In genomic region chr6:133132583-133132982, GRCh38 we compare ENCODE assay signal across 19 cellular contexts.
DNase-seq lines count a peak whose midpoint lies in the region; ATAC-seq and TF ChIP-seq lines count a peak whose summit lies in the region.
"Had no signal": no experiment of that assay in that cellular context is flagged by ENCODE, and none has a peak within 500 bp of the region (broad histone marks: within the 10 kb centered on the region; RNA-seq: fewer than 3 reads in every experiment).

No MANE protein-coding gene starts in this region.

- H3K4me3 Mint-ChIP-seq in GM23338, result no peak overlapping the region
- H3K4me3 Mint-ChIP-seq: activated T-cell treated with anti-CD3 and anti-CD28 coated beads, Interleukin-2, amount 50 U/mL, for 4 hours; CD14-positive monocyte; stimulated activated memory B cell treated with anti-CD40 and anti-IgM and Interleukin-4, amounts not matched to agents 10 μg/mL and 1 μg/mL and 100 μg/mL, for 72 hours had no signal

- H3K9me3 ChIP-seq in PC-9 (ENCODE audit: insufficient read depth, low read depth), result no peaks in the 10 kb centered on the region
- no peaks in the 10 kb centered on the region for H3K9me3 ChIP-seq in gastroesophageal sphincter
- no peaks in the 10 kb centered on the region for H3K9me3 ChIP-seq in neuronal stem cell (replicated peaks in 1 of 2; ENCODE audit: control insufficient read depth in 2 of 2, insufficient read depth in 1 of 2, low read depth in 1 of 2, low read length in 2 of 2)
- no peaks in the 10 kb centered on the region for H3K9me3 ChIP-seq in tibial artery

- H4K8ac ChIP-seq in neuronal stem cell (ENCODE audit: low read depth, low read length), result no peak overlapping the region

- 53 to 68% methylated on average over 9 of the region's 9 CpGs for WGBS in gastroesophageal sphincter (ENCODE audit: low coverage in 1 of 2), 2 donors
- WGBS in neuronal stem cell (ENCODE audit: extremely low coverage in 2 of 2, insufficient read length in 2 of 2, insufficient replicate concordance in 1 of 2), 2 donors, result no CpG with 5 or more reads among the region's 9 CpGs

- H3K4me3 ChIP-seq in GM23338 (no peak overlapping the region), PC-9 (no peak overlapping the region), gastroesophageal sphincter (no peak overlapping the region), neuronal stem cell (ENCODE audit: low read length in 2 of 2) (no peak overlapping the region), tibial artery (no peak overlapping the region)
- H3K4me3 ChIP-seq: GM23248 had no signal

- no peak for TF ChIP-seq EP300 in gastroesophageal sphincter (IDR thresholded peaks at IDR 0.05)

- no peak overlapping the region for H2BK120ac ChIP-seq in neuronal stem cell (ENCODE audit: low read depth, low read length)

- H3K23ac ChIP-seq in neuronal stem cell (ENCODE audit: low read depth, low read length, poor library complexity), result no peak overlapping the region

- H3F3A ChIP-seq in GM23338 (replicated peaks; ENCODE audit: low read depth) (no peaks in the 10 kb centered on the region), PC-9 (ENCODE audit: insufficient read depth, low read depth) (0 out of 2 replicates have a peak, but pooled peaks cover 3% of the 10 kb centered on the region)

- H3K4me2 ChIP-seq in GM23338 (no peak overlapping the region), PC-9 (no peak overlapping the region), neuronal stem cell (ENCODE audit: insufficient read depth, low read length, poor library complexity, severe bottlenecking) (no peak overlapping the region)

- no peak for TF ChIP-seq CTCF in GM23338 (conservative IDR thresholded peaks at IDR 0.05; ENCODE audit: low read depth in 2 of 2)
- no peak for TF ChIP-seq CTCF in PC-9 (conservative IDR thresholded peaks at IDR 0.05)
- TF ChIP-seq CTCF in gastroesophageal sphincter (IDR thresholded peaks at IDR 0.05), result no peak
- no peak for TF ChIP-seq CTCF in tibial artery (IDR thresholded peaks at IDR 0.05)

- H3K36me3 ChIP-seq in GM23338 (ENCODE audit: insufficient read depth) (no peaks in the 10 kb centered on the region), PC-9 (ENCODE audit: low read depth) (no peaks in the 10 kb centered on the region), gastroesophageal sphincter (no peaks in the 10 kb centered on the region), neuronal stem cell (replicated peaks in 1 of 2; ENCODE audit: control insufficient read depth in 2 of 2, insufficient read depth in 2 of 2, low read length in 2 of 2) (no peaks in the 10 kb centered on the region), tibial artery (no peaks in the 10 kb centered on the region)

- DNase-seq in GM23338 (ENCODE audit: low spot score) (peak; percentile 45), PC-9 (no peak), neuronal stem cell (ENCODE audit: low spot score) (no peak), tibial artery (no peak)
- no peak for DNase-seq in stimulated activated CD4-positive, alpha-beta T cell treated with anti-CD3 and anti-CD28 coated beads, Interleukin-4, amount 100 ng/mL, for 1 hour
- DNase-seq: activated naive CD4-positive, alpha-beta T cell treated with Interleukin-2 at 50 U/mL for 16 hours; activated T-cell treated with anti-CD3 and anti-CD28 coated beads, Interleukin-2, amount 50 U/mL, for 4 hours; amygdala; GM23248; KG1; left ventricle myocardium superior; occipital lobe had no signal

- intact Hi-C loops in PC-9 (cut with micrococcal nuclease; ENCODE audit: unreplicated experiment), result loop anchor here (5.0 kb wide), 1 partner anchor 110 kb away; the partner anchor contains the start of gene EYA4
- intact Hi-C loops in tibial artery (cut with DNase I; ENCODE audit: low total_unique reads), result no loop called here

- peaks cover 17% of the 10 kb centered on the region; the same call in 2 of the 3 replicates for H3K4me1 Mint-ChIP-seq in GM23338
- H3K4me1 Mint-ChIP-seq: CD14-positive monocyte; stimulated activated memory B cell treated with anti-CD40 and anti-IgM and Interleukin-4, amounts not matched to agents 10 μg/mL and 1 μg/mL and 100 μg/mL, for 72 hours had no signal

- H3K79me2 ChIP-seq in GM23338 (replicated peaks; ENCODE audit: insufficient read depth) (no peaks in the 10 kb centered on the region), PC-9 (ENCODE audit: low read depth) (no peaks in the 10 kb centered on the region)

- no peak overlapping the region for H2BK5ac ChIP-seq in neuronal stem cell (ENCODE audit: low read length)

- POLR2A ChIA-PET in PC-9 (lab: Charles Lee; ENCODE audit: unreplicated experiment), result no interaction called here

- H3K27ac ChIP-seq in GM23338 (ENCODE audit: low read depth), result no peak overlapping the region; the same call in 1 of the 2 replicates
- no peak overlapping the region for H3K27ac ChIP-seq in PC-9
- H3K27ac ChIP-seq in gastroesophageal sphincter, result peak overlapping the region in 3 of 4 donors; percentile 29 to 64 (median 52)
- no peak overlapping the region for H3K27ac ChIP-seq in neuronal stem cell (replicated peaks; ENCODE audit: low read length)
- no peak overlapping the region for H3K27ac ChIP-seq in tibial artery
- H3K27ac ChIP-seq: GM23248 had no signal

- H4K91ac ChIP-seq in neuronal stem cell (ENCODE audit: low read depth, low read length, poor library complexity), result no peak overlapping the region

- H2BK12ac ChIP-seq in neuronal stem cell (ENCODE audit: low read length), result no peak overlapping the region

- no peaks in the 10 kb centered on the region for H3K79me1 ChIP-seq in neuronal stem cell (ENCODE audit: low read depth, low read length)

- H3K36me3 Mint-ChIP-seq in GM23338 (ENCODE audit: low read depth), result no peaks in the 10 kb centered on the region
- H3K36me3 Mint-ChIP-seq: CD14-positive monocyte; stimulated activated memory B cell treated with anti-CD40 and anti-IgM and Interleukin-4, amounts not matched to agents 10 μg/mL and 1 μg/mL and 100 μg/mL, for 72 hours had no signal

- H4K20me1 ChIP-seq in GM23338 (replicated peaks; ENCODE audit: insufficient read depth) (no peaks in the 10 kb centered on the region), PC-9 (ENCODE audit: insufficient read depth) (no peaks in the 10 kb centered on the region)

- no peaks in the 10 kb centered on the region for H3K27me3 ChIP-seq in GM23338 (ENCODE audit: insufficient read depth)
- no peaks in the 10 kb centered on the region for H3K27me3 ChIP-seq in PC-9 (ENCODE audit: insufficient read depth, low read depth)
- H3K27me3 ChIP-seq in gastroesophageal sphincter, result no peaks in the 10 kb centered on the region
- no peaks in the 10 kb centered on the region for H3K27me3 ChIP-seq in neuronal stem cell (ENCODE audit: control insufficient read depth in 3 of 3, insufficient read depth in 3 of 3, low read depth in 1 of 3, low read length in 3 of 3)
- no peaks in the 10 kb centered on the region for H3K27me3 ChIP-seq in tibial artery

- H2BK15ac ChIP-seq in neuronal stem cell (ENCODE audit: low read length), result no peak overlapping the region

- H3K4me1 ChIP-seq in GM23338 (ENCODE audit: insufficient read depth) (no peaks in the 10 kb centered on the region; the same call in 1 of the 2 replicates), PC-9 (replicated peaks; ENCODE audit: insufficient read depth) (peaks cover 15% of the 10 kb centered on the region), gastroesophageal sphincter (peaks cover 0 to 41% (median 4%) of the 10 kb centered on the region in 3 donors), neuronal stem cell (ENCODE audit: control insufficient read depth in 2 of 2, insufficient read depth in 1 of 2, low read depth in 1 of 2, low read length in 2 of 2) (peaks cover 9 to 15% of the 10 kb centered on the region in 2 donors), tibial artery (no peaks in the 10 kb centered on the region)

- no peak overlapping the region for H3K27ac Mint-ChIP-seq in GM23338
- H3K27ac Mint-ChIP-seq: CD14-positive monocyte; stimulated activated memory B cell treated with anti-CD40 and anti-IgM and Interleukin-4, amounts not matched to agents 10 μg/mL and 1 μg/mL and 100 μg/mL, for 72 hours had no signal

- CTCF ChIA-PET in PC-9 (lab: Charles Lee), result no interaction called here

- H3K9me2 ChIP-seq in GM23338 (ENCODE audit: insufficient read depth) (no peaks in the 10 kb centered on the region), PC-9 (ENCODE audit: insufficient read depth) (no peaks in the 10 kb centered on the region)

- H2AFZ ChIP-seq in GM23338, result peak overlapping the region; percentile 65; the same call in 1 of the 2 replicates
- 0 out of 2 replicates have a peak overlapping the region, but pooled peaks have one; percentile 41 for H2AFZ ChIP-seq in PC-9
- H2AFZ ChIP-seq in neuronal stem cell (ENCODE audit: low read length), result peak overlapping the region; percentile 75
- H2AFZ ChIP-seq: GM23248 had no signal

- H3K9ac ChIP-seq in neuronal stem cell (ENCODE audit: low read depth, low read length, poor library complexity), result no peak overlapping the region
- H3K9ac ChIP-seq: GM23248 had no signal

- H3K18ac ChIP-seq in neuronal stem cell (ENCODE audit: low read length), result no peak overlapping the region

- H3K27me3 Mint-ChIP-seq in GM23338 (ENCODE audit: insufficient read depth, low read depth, poor library complexity), result no peaks in the 10 kb centered on the region
- H3K27me3 Mint-ChIP-seq: stimulated activated memory B cell treated with anti-CD40 and anti-IgM and Interleukin-4, amounts not matched to agents 10 μg/mL and 1 μg/mL and 100 μg/mL, for 72 hours had no signal

- H2AK5ac ChIP-seq in neuronal stem cell (ENCODE audit: low read depth, low read length), result no peak overlapping the region

- H3K14ac ChIP-seq in neuronal stem cell (ENCODE audit: low read length), result no peak overlapping the region

- TF ChIP-seq POLR2A in gastroesophageal sphincter (IDR thresholded peaks at IDR 0.05), result no peak

- H3K4ac ChIP-seq in neuronal stem cell (ENCODE audit: low read length), result no peak overlapping the region

- H3K9me3 Mint-ChIP-seq in GM23338, result no peaks in the 10 kb centered on the region
- H3K9me3 Mint-ChIP-seq: activated T-cell treated with anti-CD3 and anti-CD28 coated beads, Interleukin-2, amount 50 U/mL, for 4 hours; stimulated activated memory B cell treated with anti-CD40 and anti-IgM and Interleukin-4, amounts not matched to agents 10 μg/mL and 1 μg/mL and 100 μg/mL, for 72 hours had no signal

- no TSS peak for BruUV-seq in PC-9 (replicated peaks; lab: Mats Ljungman, UMichigan)

- ATAC-seq in GM23338, result peak; percentile 85
- no peak for ATAC-seq in gastroesophageal sphincter
- no peak for ATAC-seq in GM21723 (IDR thresholded peaks at IDR 0.05; ENCODE audit: unreplicated experiment)
- ATAC-seq in GM21360 (IDR thresholded peaks at IDR 0.05; ENCODE audit: unreplicated experiment), result no peak
- ATAC-seq: activated CD4-positive, CD25-positive, alpha-beta regulatory T cell treated with anti-CD3 and anti-CD28 coated beads, Interleukin-2, amount 50 U/mL, for 24 hours; activated T-cell treated with anti-CD3 and anti-CD28 coated beads, Interleukin-2, amount 50 U/mL, for 4 hours; left ventricle myocardium superior; Panc1; stimulated activated memory B cell treated with anti-CD40 and anti-IgM and Interleukin-4, amounts not matched to agents 10 μg/mL and 1 μg/mL and 100 μg/mL, for 72 hours had no signal

TF ChIP-seq in GM23338, 12 proteins besides CTCF, POLR2A, EP300 and RAD21 (continues in another document):
- no peak for TF ChIP-seq STAT1 (IDR thresholded peaks at IDR 0.05; ENCODE audit: unreplicated experiment)
- TF ChIP-seq EZH2phosphoT487 (IDR thresholded peaks at IDR 0.05; ENCODE audit: unreplicated experiment), result no peak

Comparison
In these comparisons a context has a peak if more than half of its experiments do, and no peak if none do; other contexts are left out.
1. H3K27ac ChIP-seq: peak in gastroesophageal sphincter (3 of 4); none in GM23338 (single experiment), PC-9 (single experiment), neuronal stem cell (single experiment) and tibial artery (0 of 2).
2. Peak in every context shown above with its lines, with median percentiles within 50 percentile points of each other: H2AFZ ChIP-seq.